Comparison of ENCODE assay signal across 2 cellular contexts in genomic region chr10:12708921-12709320, GRCh38.
TF ChIP-seq lines count a peak whose summit lies in the region.

No MANE protein-coding gene starts in this region.

TF ChIP-seq in liver, 16 proteins besides CTCF, POLR2A, EP300 and RAD21 (continued from another document):
- TF ChIP-seq FOXA2 (IDR thresholded peaks at IDR 0.05) (no peak), FOXA1 (IDR thresholded peaks at IDR 0.05) (no peak), TAF1 (conservative IDR thresholded peaks at IDR 0.05) (no peak), JUND (IDR thresholded peaks at IDR 0.05) (no peak), REST (IDR thresholded peaks at IDR 0.05) (no peak), RXRA (IDR thresholded peaks at IDR 0.05) (no peak), YY1 (IDR thresholded peaks at IDR 0.05) (no peak), HNF4A (conservative IDR thresholded peaks at IDR 0.05) (no peak), EGR1 (IDR thresholded peaks at IDR 0.05; ENCODE audit: low read depth in 2 of 2) (no peak), GABPA (IDR thresholded peaks at IDR 0.05 in 1 of 2, conservative IDR thresholded peaks at IDR 0.05 in 1 of 2) (no peak), HNF4G (IDR thresholded peaks at IDR 0.05) (no peak), SP1 (IDR thresholded peaks at IDR 0.05) (no peak), NR2F2 (IDR thresholded peaks at IDR 0.05) (no peak)
- TF ChIP-seq, protein P1, sequence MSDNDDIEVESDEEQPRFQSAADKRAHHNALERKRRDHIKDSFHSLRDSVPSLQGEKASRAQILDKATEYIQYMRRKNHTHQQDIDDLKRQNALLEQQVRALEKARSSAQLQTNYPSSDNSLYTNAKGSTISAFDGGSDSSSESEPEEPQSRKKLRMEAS (IDR thresholded peaks at IDR 0.05): no peak
- TF ChIP-seq, protein P2, sequence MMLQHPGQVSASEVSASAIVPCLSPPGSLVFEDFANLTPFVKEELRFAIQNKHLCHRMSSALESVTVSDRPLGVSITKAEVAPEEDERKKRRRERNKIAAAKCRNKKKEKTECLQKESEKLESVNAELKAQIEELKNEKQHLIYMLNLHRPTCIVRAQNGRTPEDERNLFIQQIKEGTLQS (IDR thresholded peaks at IDR 0.05): no peak

TF ChIP-seq in HepG2, 621 proteins besides CTCF, POLR2A, EP300 and RAD21 (continued from another document):
- no peak for TF ChIP-seq MLX (CRISPR knock-in tag; IDR thresholded peaks at IDR 0.05)
- TF ChIP-seq RFXANK (CRISPR knock-in tag; IDR thresholded peaks at IDR 0.05): no peak
- no peak for TF ChIP-seq SNAPC2 (CRISPR knock-in tag; IDR thresholded peaks at IDR 0.05)
